15 cellular contexts compared by ENCODE assay signal in the genomic region with DNA sequence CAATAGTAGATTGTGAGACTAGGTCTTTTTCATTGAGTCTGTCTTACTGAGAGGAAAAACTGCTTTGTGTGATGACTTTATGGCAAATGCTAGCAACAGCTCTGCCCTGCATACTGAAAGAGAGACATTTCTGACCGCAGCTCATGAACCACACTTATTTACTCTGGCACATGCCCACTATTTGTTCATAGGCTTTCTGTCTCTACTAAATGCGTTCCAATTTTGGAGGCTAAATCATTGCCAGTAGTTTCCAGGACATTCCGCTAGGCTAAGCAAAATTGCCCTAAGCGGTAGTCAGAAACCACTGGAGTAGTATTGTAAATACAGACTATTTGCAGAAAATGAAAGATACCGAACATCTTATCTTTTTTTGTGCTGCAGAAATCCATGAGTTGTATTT. TPM values are rescaled to one million over a fixed set of nuclear protein-coding genes. Genes with fewer than 3 reads are reported as not detected.
DNase-seq lines count a peak whose midpoint lies in the region; ATAC-seq and TF ChIP-seq lines count a peak whose summit lies in the region.
"Had no signal": no experiment of that assay in that cellular context is flagged by ENCODE, and none has a peak within 500 bp of the region (broad histone marks: within the 10 kb centered on the region; RNA-seq: fewer than 3 reads in every experiment).

No MANE protein-coding gene starts in this region.

- H3K4me1 ChIP-seq in CD8-positive, alpha-beta memory T cell (ENCODE audit: insufficient read depth, low read length) = no peaks in the 10 kb centered on the region
- H3K4me1 ChIP-seq: sigmoid colon had no signal

- DNase-seq in DMS79 treated with DMSO at 0.1 percent for 48 hours (lab: John Stamatoyannopoulos, UW) = peak; percentile 33
- peak; percentile 81 for DNase-seq in NCI-H2196 treated with DMSO at 0.1 percent for 48 hours (lab: John Stamatoyannopoulos, UW; ENCODE audit: unreplicated experiment)
- no peak for DNase-seq in CD8-positive, alpha-beta memory T cell
- DNase-seq in DMS114 treated with DMSO at 0.1 percent for 48 hours (lab: John Stamatoyannopoulos, UW; ENCODE audit: unreplicated experiment) = no peak
- DNase-seq in activated naive CD8-positive, alpha-beta T cell treated with anti-CD3 and anti-CD28 coated beads, Interleukin-2, amount 50 U/mL, for 24 hours = no peak
- DNase-seq in stimulated activated effector memory CD8-positive, alpha-beta T cell treated with anti-CD3 and anti-CD28 coated beads, Interleukin-12 subunit alpha, Interleukin-12 subunit beta, amount 100 ng/mL, for 72 hours (ENCODE audit: low spot score in 2 of 2) = no peak
- DNase-seq: CD4-positive, CD25-positive, alpha-beta regulatory T cell; HFFc6; mucosa of descending colon; NCI-H526 treated with DMSO at 0.1 percent for 48 hours; sigmoid colon had no signal

- H3K27me3 Mint-ChIP-seq in nephron (ENCODE audit: low read depth) = no peaks in the 10 kb centered on the region
- peaks cover 0 to 24% of the 10 kb centered on the region in 2 donors for H3K27me3 Mint-ChIP-seq in CD8-positive, alpha-beta memory T cell
- peaks cover 1% of the 10 kb centered on the region for H3K27me3 Mint-ChIP-seq in activated naive CD8-positive, alpha-beta T cell treated with anti-CD3 and anti-CD28 coated beads, Interleukin-2, amount 50 U/mL, for 24 hours

- no peaks in the 10 kb centered on the region for H3K36me3 ChIP-seq in CD8-positive, alpha-beta memory T cell (ENCODE audit: insufficient read depth, low read length)
- H3K36me3 ChIP-seq: sigmoid colon had no signal

- H3K27ac Mint-ChIP-seq in nephron = peak overlapping the region in 2 of 3 experiments; percentile 6 to 26
- H3K27ac Mint-ChIP-seq in CD8-positive, alpha-beta memory T cell = no peak overlapping the region
- H3K27ac Mint-ChIP-seq in activated naive CD8-positive, alpha-beta T cell treated with anti-CD3 and anti-CD28 coated beads, Interleukin-2, amount 50 U/mL, for 24 hours = no peak overlapping the region
- no peak overlapping the region for H3K27ac Mint-ChIP-seq in stimulated activated effector memory CD8-positive, alpha-beta T cell treated with anti-CD3 and anti-CD28 coated beads, Interleukin-12 subunit alpha, Interleukin-12 subunit beta, amount 100 ng/mL, for 72 hours
- H3K27ac Mint-ChIP-seq: activated naive CD4-positive, alpha-beta T cell treated with anti-CD3 and anti-CD28 coated beads, Interleukin-2, amount 50 U/mL, for 24 hours; CD4-positive, CD25-positive, alpha-beta regulatory T cell; HFFc6 had no signal

- H3K9me3 ChIP-seq in CD8-positive, alpha-beta memory T cell (ENCODE audit: low read length) = no peaks in the 10 kb centered on the region
- H3K9me3 ChIP-seq: mucosa of descending colon, sigmoid colon had no signal

- no peak overlapping the region for H3K4me3 Mint-ChIP-seq in nephron
- H3K4me3 Mint-ChIP-seq in CD8-positive, alpha-beta memory T cell = no peak overlapping the region
- H3K4me3 Mint-ChIP-seq in activated naive CD8-positive, alpha-beta T cell treated with anti-CD3 and anti-CD28 coated beads, Interleukin-2, amount 50 U/mL, for 24 hours = no peak overlapping the region
- H3K4me3 Mint-ChIP-seq in stimulated activated effector memory CD8-positive, alpha-beta T cell treated with anti-CD3 and anti-CD28 coated beads, Interleukin-12 subunit alpha, Interleukin-12 subunit beta, amount 100 ng/mL, for 72 hours = no peak overlapping the region
- H3K4me3 Mint-ChIP-seq: activated naive CD4-positive, alpha-beta T cell treated with anti-CD3 and anti-CD28 coated beads, Interleukin-2, amount 50 U/mL, for 24 hours; CD4-positive, CD25-positive, alpha-beta regulatory T cell; HFFc6 had no signal

- CTCF ChIA-PET in CD8-positive, alpha-beta memory T cell (lab: Charles Lee) = no interaction called here

- H3K4me1 Mint-ChIP-seq in nephron = no peaks in the 10 kb centered on the region
- H3K4me1 Mint-ChIP-seq in CD8-positive, alpha-beta memory T cell = no peaks in the 10 kb centered on the region
- H3K4me1 Mint-ChIP-seq in activated naive CD8-positive, alpha-beta T cell treated with anti-CD3 and anti-CD28 coated beads, Interleukin-2, amount 50 U/mL, for 24 hours = no peaks in the 10 kb centered on the region
- no peaks in the 10 kb centered on the region for H3K4me1 Mint-ChIP-seq in stimulated activated effector memory CD8-positive, alpha-beta T cell treated with anti-CD3 and anti-CD28 coated beads, Interleukin-12 subunit alpha, Interleukin-12 subunit beta, amount 100 ng/mL, for 72 hours
- H3K4me1 Mint-ChIP-seq: activated naive CD4-positive, alpha-beta T cell treated with anti-CD3 and anti-CD28 coated beads, Interleukin-2, amount 50 U/mL, for 24 hours; CD4-positive, CD25-positive, alpha-beta regulatory T cell had no signal

- no peaks in the 10 kb centered on the region for H3K27me3 ChIP-seq in CD8-positive, alpha-beta memory T cell (ENCODE audit: insufficient read depth, low read length, poor library complexity, severe bottlenecking)
- H3K27me3 ChIP-seq: sigmoid colon had no signal

- H3K27ac ChIP-seq in cingulate gyrus (ENCODE audit: low read depth, low read length) = peak overlapping the region; percentile 14
- H3K27ac ChIP-seq in CD8-positive, alpha-beta memory T cell (ENCODE audit: low read depth, low read length) = no peak overlapping the region
- H3K27ac ChIP-seq: sigmoid colon had no signal

- POLR2A ChIA-PET in CD8-positive, alpha-beta memory T cell (lab: Charles Lee) = no interaction called here

- ATAC-seq in activated naive CD8-positive, alpha-beta T cell treated with anti-CD3 and anti-CD28 coated beads, Interleukin-2, amount 50 U/mL, for 24 hours = no peak
- ATAC-seq in stimulated activated effector memory CD8-positive, alpha-beta T cell treated with anti-CD3 and anti-CD28 coated beads, Interleukin-12 subunit alpha, Interleukin-12 subunit beta, amount 100 ng/mL, for 72 hours = no peak
- ATAC-seq: mucosa of descending colon had no signal

- TF ChIP-seq CTCF in nephron (IDR thresholded peaks at IDR 0.05; ENCODE audit: unreplicated experiment in 3 of 3) = no peak

- no peaks in the 10 kb centered on the region for H3K36me3 Mint-ChIP-seq in nephron (ENCODE audit: low read depth)
- H3K36me3 Mint-ChIP-seq in CD8-positive, alpha-beta memory T cell = no peaks in the 10 kb centered on the region
- H3K36me3 Mint-ChIP-seq in activated naive CD8-positive, alpha-beta T cell treated with anti-CD3 and anti-CD28 coated beads, Interleukin-2, amount 50 U/mL, for 24 hours (ENCODE audit: low read depth) = no peaks in the 10 kb centered on the region
- H3K36me3 Mint-ChIP-seq in stimulated activated effector memory CD8-positive, alpha-beta T cell treated with anti-CD3 and anti-CD28 coated beads, Interleukin-12 subunit alpha, Interleukin-12 subunit beta, amount 100 ng/mL, for 72 hours = no peaks in the 10 kb centered on the region
- H3K36me3 Mint-ChIP-seq: activated naive CD4-positive, alpha-beta T cell treated with anti-CD3 and anti-CD28 coated beads, Interleukin-2, amount 50 U/mL, for 24 hours; CD4-positive, CD25-positive, alpha-beta regulatory T cell had no signal

- no peaks in the 10 kb centered on the region for H3K9me3 Mint-ChIP-seq in nephron
- H3K9me3 Mint-ChIP-seq in CD8-positive, alpha-beta memory T cell = no peaks in the 10 kb centered on the region
- no peaks in the 10 kb centered on the region for H3K9me3 Mint-ChIP-seq in activated naive CD8-positive, alpha-beta T cell treated with anti-CD3 and anti-CD28 coated beads, Interleukin-2, amount 50 U/mL, for 24 hours
- no peaks in the 10 kb centered on the region for H3K9me3 Mint-ChIP-seq in stimulated activated effector memory CD8-positive, alpha-beta T cell treated with anti-CD3 and anti-CD28 coated beads, Interleukin-12 subunit alpha, Interleukin-12 subunit beta, amount 100 ng/mL, for 72 hours
- H3K9me3 Mint-ChIP-seq: activated naive CD4-positive, alpha-beta T cell treated with anti-CD3 and anti-CD28 coated beads, Interleukin-2, amount 50 U/mL, for 24 hours; CD4-positive, CD25-positive, alpha-beta regulatory T cell; HFFc6 had no signal

- H3K4me3 ChIP-seq in CD8-positive, alpha-beta memory T cell (ENCODE audit: low read length) = no peak overlapping the region
- H3K4me3 ChIP-seq: mucosa of descending colon, sigmoid colon had no signal

RNA-seq across cellular contexts. Expression of a gene that starts 55.6 kb away (rescaled TPM):
- total RNA-seq in CD8-positive, alpha-beta memory T cell = not detected
- polyA plus RNA-seq in CD8-positive, alpha-beta memory T cell = not detected
- total RNA-seq: CD4-positive, CD25-positive, alpha-beta regulatory T cell; HFFc6; ureter had no signal
- polyA plus RNA-seq: CD4-positive, CD25-positive, alpha-beta regulatory T cell had no signal

Comparison
In these comparisons a context has a peak if more than half of its experiments do, and no peak if none do; other contexts are left out.
1. DNase-seq: peak in DMS79 treated with DMSO at 0.1 percent for 48 hours (single experiment) and NCI-H2196 treated with DMSO at 0.1 percent for 48 hours (single experiment); none in CD8-positive, alpha-beta memory T cell (0 of 5), DMS114 treated with DMSO at 0.1 percent for 48 hours (single experiment), activated naive CD8-positive, alpha-beta T cell treated with anti-CD3 and anti-CD28 coated beads, Interleukin-2, amount 50 U/mL, for 24 hours (single experiment) and stimulated activated effector memory CD8-positive, alpha-beta T cell treated with anti-CD3 and anti-CD28 coated beads, Interleukin-12 subunit alpha, Interleukin-12 subunit beta, amount 100 ng/mL, for 72 hours (0 of 2).
2. H3K27ac Mint-ChIP-seq: peak in nephron (2 of 3); none in CD8-positive, alpha-beta memory T cell (0 of 8), activated naive CD8-positive, alpha-beta T cell treated with anti-CD3 and anti-CD28 coated beads, Interleukin-2, amount 50 U/mL, for 24 hours (single experiment) and stimulated activated effector memory CD8-positive, alpha-beta T cell treated with anti-CD3 and anti-CD28 coated beads, Interleukin-12 subunit alpha, Interleukin-12 subunit beta, amount 100 ng/mL, for 72 hours (single experiment).